In the genomic region with DNA sequence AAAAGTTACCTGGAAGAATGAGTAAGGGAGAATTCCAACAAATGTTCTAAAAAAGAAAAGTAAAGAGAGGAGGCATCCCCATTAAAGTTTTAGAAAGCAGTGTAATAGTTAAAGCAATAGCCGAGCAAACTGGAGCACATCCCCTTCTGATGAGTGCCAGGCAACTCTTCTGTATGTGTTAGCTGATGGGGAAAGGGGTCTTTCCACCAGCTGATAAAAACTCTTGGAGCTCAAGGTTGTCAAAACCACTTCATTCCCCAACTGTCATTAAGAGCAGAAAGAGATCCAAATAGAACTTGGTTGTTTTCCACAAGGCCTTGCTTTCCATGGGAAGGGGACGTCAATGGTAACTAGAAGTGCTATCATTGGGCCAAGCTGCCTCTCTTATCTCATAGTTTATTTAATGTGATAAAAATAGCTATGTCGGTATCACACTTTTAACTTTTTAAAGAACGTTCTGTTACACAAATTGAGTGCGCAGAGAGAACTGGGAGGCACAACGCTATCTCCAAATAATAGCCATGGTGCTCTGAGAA, we compare ENCODE assay signal across 13 cellular contexts.
DNase-seq lines count a peak whose midpoint lies in the region; ATAC-seq and TF ChIP-seq lines count a peak whose summit lies in the region.
"Had no signal": no experiment of that assay in that cellular context is flagged by ENCODE, and none has a peak within 500 bp of the region (broad histone marks: within the 10 kb centered on the region; RNA-seq: fewer than 3 reads in every experiment).

No MANE protein-coding gene starts in this region.

- H3K36me3 ChIP-seq in right atrium auricular region = no peaks in the 10 kb centered on the region
- no peaks in the 10 kb centered on the region for H3K36me3 ChIP-seq in lower lobe of right lung

- no peak for ATAC-seq in left ventricle myocardium superior
- no peak for ATAC-seq in lower lobe of right lung
- ATAC-seq: GM12878 had no signal

- TF ChIP-seq CTCF in right atrium auricular region (IDR thresholded peaks at IDR 0.05) (no peak), coronary artery (IDR thresholded peaks at IDR 0.05) (no peak), lower lobe of right lung (IDR thresholded peaks at IDR 0.05) (no peak)

- H3K4me3 ChIP-seq in right atrium auricular region (no peak overlapping the region), coronary artery (no peak overlapping the region), lower lobe of right lung (no peak overlapping the region)
- H3K4me3 ChIP-seq: GM12878 had no signal

- H3K27me3 ChIP-seq in right atrium auricular region (no peaks in the 10 kb centered on the region), lower lobe of right lung (ENCODE audit: low read depth) (no peaks in the 10 kb centered on the region)

- H3K27ac ChIP-seq in right atrium auricular region (peak overlapping the region; percentile 17 to 52), coronary artery (peak overlapping the region; percentile 0 to 49), lower lobe of right lung (peak overlapping the region; percentile 15)

- H3K4me1 ChIP-seq in right atrium auricular region = no peaks in the 10 kb centered on the region
- H3K4me1 ChIP-seq in lower lobe of right lung = no peaks in the 10 kb centered on the region

- DNase-seq in right atrium auricular region (ENCODE audit: low spot score) (no peak), left ventricle myocardium superior (no peak), coronary artery (ENCODE audit: low spot score) (no peak), lower lobe of right lung (no peak), COLO829 (ENCODE audit: low spot score) (no peak), NCI-H1417 (lab: John Stamatoyannopoulos, UW) (no peak), anterior cingulate cortex (lab: John Stamatoyannopoulos, UW) (no peak)
- DNase-seq: C1 segment of cervical spinal cord; CD4-positive, alpha-beta T cell; DMS79; HCEC 1CT; HFFc6 had no signal

- H3K9me3 ChIP-seq in right atrium auricular region (no peaks in the 10 kb centered on the region), lower lobe of right lung (no peaks in the 10 kb centered on the region)

- intact Hi-C loops in left ventricle myocardium superior (cut with micrococcal nuclease) = no loop called here
- intact Hi-C loops in lower lobe of right lung (cut with DNase I) = no loop called here
